ENCODE assay signal across 27 cellular contexts in the genomic region with DNA sequence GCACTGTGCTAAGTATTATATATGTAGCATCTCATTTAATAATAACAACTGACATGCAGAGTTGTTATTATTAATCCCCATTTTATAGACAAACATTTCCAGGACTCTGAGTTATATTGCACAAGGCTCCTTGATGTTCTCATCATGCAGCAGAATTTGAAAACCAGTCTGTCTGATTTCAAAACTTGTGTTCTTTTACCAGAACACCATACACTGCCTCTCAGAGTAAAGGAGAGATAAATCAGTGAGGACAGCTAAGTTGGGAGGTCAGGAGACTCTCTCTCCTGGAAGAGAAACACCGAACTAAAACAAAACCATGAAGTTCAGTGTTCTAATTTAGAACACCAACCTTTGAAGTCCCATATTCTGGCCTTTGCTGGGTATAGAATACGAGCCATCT.
DNase-seq lines count a peak whose midpoint lies in the region; FAIRE-seq and TF ChIP-seq lines count a peak whose summit lies in the region.
"Had no signal": no experiment of that assay in that cellular context is flagged by ENCODE, and none has a peak within 500 bp of the region (broad histone marks: within the 10 kb centered on the region; RNA-seq: fewer than 3 reads in every experiment).

No MANE protein-coding gene starts in this region.

- peak overlapping the region; percentile 48 for H3K4me2 ChIP-seq in OCI-LY3 (ENCODE audit: low read length)
- H3K4me2 ChIP-seq: GM23338, PC-9 had no signal

- H3K4me3 ChIP-seq in OCI-LY3 (ENCODE audit: low read length) (no peak overlapping the region), uterus (no peak overlapping the region), HAP-1 (no peak overlapping the region)
- H3K4me3 ChIP-seq: GM23338, PC-9, SJSA1 had no signal

- no peaks in the 10 kb centered on the region for H3K36me3 ChIP-seq in OCI-LY3 (replicated peaks; ENCODE audit: low read depth, low read length)
- no peaks in the 10 kb centered on the region for H3K36me3 ChIP-seq in uterus
- H3K36me3 ChIP-seq in HAP-1 (replicated peaks): no peaks in the 10 kb centered on the region
- H3K36me3 ChIP-seq: SJSA1 had no signal

- TF ChIP-seq CTCF in OCI-LY3 (IDR thresholded peaks at IDR 0.05; ENCODE audit: low read depth, low read length) (no peak), uterus (IDR thresholded peaks at IDR 0.05) (no peak)

- H3K27ac ChIP-seq in OCI-LY3 (ENCODE audit: low read length) (peak overlapping the region; percentile 94), uterus (peak overlapping the region; percentile 6 to 49)
- H3K27ac ChIP-seq: PC-9, SJSA1 had no signal

- H3K79me2 ChIP-seq in OCI-LY3 (ENCODE audit: low read length): no peaks in the 10 kb centered on the region

- in situ Hi-C loops in HAP-1 (cut with MboI; ENCODE audit: low sequenced_read_pairs): no loop called here

- peaks cover 94% of the 10 kb centered on the region for H3K4me1 ChIP-seq in OCI-LY3 (ENCODE audit: low read length)
- H3K4me1 ChIP-seq in uterus: peaks cover 0 to 7% of the 10 kb centered on the region in 2 donors
- H3K4me1 ChIP-seq in HAP-1: no peaks in the 10 kb centered on the region

- no peaks in the 10 kb centered on the region for H3K9me3 ChIP-seq in OCI-LY3 (ENCODE audit: insufficient read depth, low read length)
- H3K9me3 ChIP-seq in uterus: no peaks in the 10 kb centered on the region
- H3K9me3 ChIP-seq in HAP-1: no peaks in the 10 kb centered on the region
- H3K9me3 ChIP-seq: SJSA1 had no signal

- peak overlapping the region; percentile 54; the same call in 1 of the 2 replicates for H3K9ac ChIP-seq in OCI-LY3 (ENCODE audit: low read length)

- intact Hi-C loops in uterus (cut with DNase I; ENCODE audit: low total_unique reads): no loop called here

- peak; percentile 25 for DNase-seq in fibroblast of gingiva (ENCODE audit: low read depth)
- DNase-seq in iris pigment epithelial cell (ENCODE audit: low read depth): peak; percentile 28
- no peak for DNase-seq in uterus
- DNase-seq in NCI-H128 (lab: John Stamatoyannopoulos, UW; ENCODE audit: unreplicated experiment): no peak
- DNase-seq in NCI-H526 treated with DMSO at 0.1 percent for 48 hours (lab: John Stamatoyannopoulos, UW): no peak
- no peak for DNase-seq in HAP-1 (ENCODE audit: low spot score in 2 of 2)
- DNase-seq in frontal cortex (ENCODE audit: low spot score in 2 of 2): no peak
- DNase-seq: C1 segment of cervical spinal cord; CD4-positive, alpha-beta memory T cell; COR-L47; DMS53; H9; HFFc6; KG1; NCI-H1092; NCI-H1436; NCI-H187; NCI-H2081 treated with DMSO at 0.1 percent for 48 hours; NCI-H2171 treated with DMSO at 0.1 percent for 48 hours; NCI-H524; NCI-H774; NK-92 treated with Interleukin-12 subunit alpha and Interleukin-12 subunit beta, amount 100 ng/mL, for 24 hours; PC-9; Right ventricle myocardium superior had no signal

- H3K27me3 ChIP-seq in OCI-LY3 (ENCODE audit: low read depth, low read length) (no peaks in the 10 kb centered on the region), uterus (no peaks in the 10 kb centered on the region), HAP-1 (ENCODE audit: low read depth) (no peaks in the 10 kb centered on the region)
- H3K27me3 ChIP-seq: SJSA1 had no signal

- TF ChIP-seq POLR2A in uterus (IDR thresholded peaks at IDR 0.05): no peak

- no peaks in the 10 kb centered on the region for H4K20me1 ChIP-seq in OCI-LY3 (ENCODE audit: insufficient read depth, low read length)

- H2AFZ ChIP-seq in OCI-LY3 (ENCODE audit: low read depth, low read length): no peak overlapping the region
- H2AFZ ChIP-seq: GM23338, PC-9 had no signal

- FAIRE-seq in frontal cortex (lab: Jason Lieb, UNC): no peak

Comparison
In these comparisons a context has a peak if more than half of its experiments do, and no peak if none do; other contexts are left out.
1. DNase-seq: peak in fibroblast of gingiva (single experiment) and iris pigment epithelial cell (single experiment); none in uterus (0 of 2), NCI-H128 (single experiment), NCI-H526 treated with DMSO at 0.1 percent for 48 hours (single experiment), HAP-1 (0 of 2) and frontal cortex (0 of 2).